35 cellular contexts compared by ENCODE assay signal in genomic region chr3:115779011-115779410, GRCh38.
"Had no signal": no experiment of that assay in that cellular context is flagged by ENCODE, and none has a peak within 500 bp of the region (broad histone marks: within the 10 kb centered on the region; RNA-seq: fewer than 3 reads in every experiment).

No MANE protein-coding gene starts in this region.

- H3K4me3 ChIP-seq: MG63 had no signal

- H3K36me3 ChIP-seq: MG63 had no signal

- H3K27me3 ChIP-seq: MG63 had no signal

- DNase-seq: Karpas-422, Kasumi-1, MG63, MM.1S, MV-4-11, NCI-H1048, NCI-H1092, NCI-H1092 treated with DMSO at 0.1 percent for 48 hours, NCI-H1105, NCI-H1105 treated with DMSO at 0.1 percent for 48 hours, NCI-H1417, NCI-H1417 treated with DMSO at 0.1 percent for 48 hours, NCI-H1436, NCI-H1436 treated with DMSO at 0.1 percent for 48 hours, NCI-H146, NCI-H1694, NCI-H1694 treated with DMSO at 0.1 percent for 48 hours, NCI-H187, NCI-H187 treated with DMSO at 0.1 percent for 48 hours, NCI-H1930, NCI-H2029, NCI-H2029 treated with DMSO at 0.1 percent for 48 hours, NCI-H2081, NCI-H2081 treated with DMSO at 0.1 percent for 48 hours, NCI-H2107, NCI-H2171, NCI-H2171 treated with DMSO at 0.1 percent for 48 hours, NCI-H2227 treated with DMSO at 0.1 percent for 48 hours, NCI-H226, NCI-H345, NCI-H446, NCI-H446 treated with DMSO at 0.1 percent for 48 hours, NCI-H510A, NCI-H510A treated with DMSO at 0.1 percent for 48 hours, NCI-H524 had no signal

- H3K9me3 ChIP-seq: MG63 had no signal
